20 cellular contexts compared by ENCODE assay signal in the genomic region with DNA sequence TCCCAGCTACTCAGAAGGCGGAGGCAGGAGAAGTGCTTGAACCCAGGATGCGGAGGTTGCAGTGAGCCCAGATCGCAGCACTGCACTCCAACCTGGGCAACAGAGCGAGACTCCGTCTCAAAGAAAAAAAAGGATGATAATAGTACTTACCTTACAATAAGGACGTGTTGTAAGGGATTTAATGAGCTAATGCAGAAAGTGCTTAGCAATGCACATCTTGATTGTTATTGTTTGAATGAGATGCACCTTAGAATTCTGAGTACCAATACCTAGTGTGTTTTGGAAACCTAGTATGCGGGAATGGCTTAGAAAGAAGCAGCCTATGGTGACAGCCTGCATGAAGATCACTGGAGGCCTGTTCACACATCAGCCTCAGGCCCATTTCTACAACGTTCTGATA. TPM values are rescaled to one million over a fixed set of nuclear protein-coding genes. Genes with fewer than 3 reads are reported as not detected.
A peak's percentile ranks its signal among the peaks of the same experiment; 100 is the strongest.
DNase-seq lines count a peak whose midpoint lies in the region; ATAC-seq and TF ChIP-seq lines count a peak whose summit lies in the region.
"Had no signal": no experiment of that assay in that cellular context is flagged by ENCODE, and none has a peak within 500 bp of the region (broad histone marks: within the 10 kb centered on the region; RNA-seq: fewer than 3 reads in every experiment).

No MANE protein-coding gene starts in this region.

- intact Hi-C loops in ascending aorta (cut with DNase I) = no loop called here

- CTCF ChIA-PET in activated CD8-positive, alpha-beta T cell treated with anti-CD3 and anti-CD28 coated beads, Interleukin-2, amount 10 ng/mL, durations not matched to agents 7 days and 5 days (lab: Charles Lee) = interaction anchor here (0.6 to 2.8 kb wide), 6 partner anchors 9 to 150 kb away, joined by 3 to 25 read pairs (median 4); partner anchors contain the start of gene IMP3

- in situ Hi-C loops in brain microvascular endothelial cell (cut with HindIII; ENCODE audit: low pct_ligation_motif_present, low sequenced_read_pairs) = no loop called here

- peaks cover 94% of the 10 kb centered on the region for H3K36me3 ChIP-seq in BLaER1
- H3K36me3 ChIP-seq in CD4-positive, CD25-positive, alpha-beta regulatory T cell (ENCODE audit: control insufficient read depth, insufficient read depth, low read length) = peaks cover 9% of the 10 kb centered on the region
- peaks cover 58 to 69% of the 10 kb centered on the region in 2 donors for H3K36me3 ChIP-seq in ascending aorta
- H3K36me3 ChIP-seq in brain microvascular endothelial cell (replicated peaks) = peaks cover 49% of the 10 kb centered on the region

- TF ChIP-seq CTCF in ascending aorta (IDR thresholded peaks at IDR 0.05) (no peak), brain microvascular endothelial cell (IDR thresholded peaks at IDR 0.05; ENCODE audit: low read depth, low read length, missing control alignments) (no peak)

- DNase-seq in CD4-positive, CD25-positive, alpha-beta regulatory T cell = no peak
- no peak for DNase-seq in activated CD8-positive, alpha-beta T cell treated with anti-CD3 and anti-CD28 coated beads, Interleukin-2, amount 10 ng/mL, durations not matched to agents 7 days and 5 days
- DNase-seq in immature natural killer cell (no peak), ascending aorta (ENCODE audit: low spot score in 2 of 2) (no peak), brain microvascular endothelial cell (no peak)
- DNase-seq: foreskin fibroblast; GM23248; hippocampal formation; naive B cell; NCI-H1417; NCI-H2171; NCI-H69; posterior cingulate gyrus; stimulated activated CD4-positive, alpha-beta T cell treated with anti-CD3 and anti-CD28 coated beads, Interleukin-2, amount 100 ng/mL, for 24 hours had no signal

- peak overlapping the region; percentile 38; the same call in 1 of the 2 replicates for H3K4me2 ChIP-seq in BLaER1

- POLR2A ChIA-PET in activated CD8-positive, alpha-beta T cell treated with anti-CD3 and anti-CD28 coated beads, Interleukin-2, amount 10 ng/mL, durations not matched to agents 7 days and 5 days (lab: Charles Lee) = interaction anchor here (0.9 to 4.0 kb wide), 8 partner anchors 9 to 155 kb away, joined by 4 to 33 read pairs (median 12); partner anchors contain the start of genes IMP3, PTPN9, SIN3A and SNUPN

- no peaks in the 10 kb centered on the region for H3K27me3 ChIP-seq in BLaER1
- no peaks in the 10 kb centered on the region for H3K27me3 ChIP-seq in CD4-positive, CD25-positive, alpha-beta regulatory T cell (ENCODE audit: control insufficient read depth, insufficient read depth, low read length)
- H3K27me3 ChIP-seq in ascending aorta = no peaks in the 10 kb centered on the region
- H3K27me3 ChIP-seq in brain microvascular endothelial cell (replicated peaks) = no peaks in the 10 kb centered on the region

- H3K27ac ChIP-seq in BLaER1 = no peak overlapping the region
- H3K27ac ChIP-seq in CD4-positive, CD25-positive, alpha-beta regulatory T cell (ENCODE audit: insufficient read depth, low read length, poor library complexity, severe bottlenecking) = peak overlapping the region; percentile 73
- H3K27ac ChIP-seq in ascending aorta = no peak overlapping the region
- no peak overlapping the region for H3K27ac ChIP-seq in brain microvascular endothelial cell
- H3K27ac ChIP-seq: GM23248, VCaP had no signal

- H3K4me3 ChIP-seq in BLaER1 = no peak overlapping the region
- H3K4me3 ChIP-seq in CD4-positive, CD25-positive, alpha-beta regulatory T cell (ENCODE audit: low read depth, low read length) = peak overlapping the region; percentile 63
- H3K4me3 ChIP-seq in ascending aorta = no peak overlapping the region
- H3K4me3 ChIP-seq in brain microvascular endothelial cell (ENCODE audit: low read depth, low read length) = no peak overlapping the region
- H3K4me3 ChIP-seq: GM23248 had no signal

- H3K27ac Mint-ChIP-seq in CD4-positive, CD25-positive, alpha-beta regulatory T cell = peak overlapping the region; percentile 96
- peak overlapping the region; percentile 96 for H3K27ac Mint-ChIP-seq in activated CD8-positive, alpha-beta T cell treated with anti-CD3 and anti-CD28 coated beads, Interleukin-2, amount 10 ng/mL, durations not matched to agents 7 days and 5 days
- H3K27ac Mint-ChIP-seq in immature natural killer cell = peak overlapping the region; percentile 72 to 92 (median 84)
- H3K27ac Mint-ChIP-seq: B cell had no signal

- H3K9me3 ChIP-seq in BLaER1 (no peaks in the 10 kb centered on the region), ascending aorta (no peaks in the 10 kb centered on the region)
- no peaks in the 10 kb centered on the region for H3K9me3 ChIP-seq in CD4-positive, CD25-positive, alpha-beta regulatory T cell (ENCODE audit: control insufficient read depth in 2 of 2, low read length in 2 of 2)

- H3K4me3 Mint-ChIP-seq in CD4-positive, CD25-positive, alpha-beta regulatory T cell = peak overlapping the region; percentile 18 to 81 (median 69)
- peak overlapping the region; percentile 63 for H3K4me3 Mint-ChIP-seq in activated CD8-positive, alpha-beta T cell treated with anti-CD3 and anti-CD28 coated beads, Interleukin-2, amount 10 ng/mL, durations not matched to agents 7 days and 5 days
- H3K4me3 Mint-ChIP-seq in immature natural killer cell = peak overlapping the region; percentile 67 to 81 (median 77)
- H3K4me3 Mint-ChIP-seq: B cell, naive B cell had no signal

- H3K4me1 Mint-ChIP-seq in CD4-positive, CD25-positive, alpha-beta regulatory T cell = peaks cover 5 to 44% (median 33%) of the 10 kb centered on the region in 4 donors
- peaks cover 50% of the 10 kb centered on the region for H3K4me1 Mint-ChIP-seq in activated CD8-positive, alpha-beta T cell treated with anti-CD3 and anti-CD28 coated beads, Interleukin-2, amount 10 ng/mL, durations not matched to agents 7 days and 5 days (ENCODE audit: low read depth)
- peaks cover 45 to 48% of the 10 kb centered on the region in 2 donors for H3K4me1 Mint-ChIP-seq in immature natural killer cell
- H3K4me1 Mint-ChIP-seq: B cell had no signal

- peaks cover 13% of the 10 kb centered on the region; the same call in 1 of the 2 replicates for H4K20me1 ChIP-seq in BLaER1

- no peak for ATAC-seq in CD4-positive, CD25-positive, alpha-beta regulatory T cell (ENCODE audit: low read depth in 2 of 2)
- no peak for ATAC-seq in activated CD8-positive, alpha-beta T cell treated with anti-CD3 and anti-CD28 coated beads, Interleukin-2, amount 10 ng/mL, durations not matched to agents 7 days and 5 days
- ATAC-seq in HG03460 (IDR thresholded peaks at IDR 0.05; ENCODE audit: unreplicated experiment) = no peak
- ATAC-seq in HG03175 (IDR thresholded peaks at IDR 0.05; ENCODE audit: unreplicated experiment) = no peak
- ATAC-seq: Right ventricle myocardium inferior had no signal

- H3K9me3 Mint-ChIP-seq in CD4-positive, CD25-positive, alpha-beta regulatory T cell = no peaks in the 10 kb centered on the region
- H3K9me3 Mint-ChIP-seq in activated CD8-positive, alpha-beta T cell treated with anti-CD3 and anti-CD28 coated beads, Interleukin-2, amount 10 ng/mL, durations not matched to agents 7 days and 5 days (ENCODE audit: insufficient read depth) = no peaks in the 10 kb centered on the region
- H3K9me3 Mint-ChIP-seq in immature natural killer cell = no peaks in the 10 kb centered on the region
- H3K9me3 Mint-ChIP-seq: naive B cell had no signal

- no peak overlapping the region for H3K9ac ChIP-seq in BLaER1
- H3K9ac ChIP-seq: GM23248 had no signal

- H3K4me1 ChIP-seq in BLaER1 (peaks cover 27% of the 10 kb centered on the region), ascending aorta (no peaks in the 10 kb centered on the region)
- peaks cover 35% of the 10 kb centered on the region for H3K4me1 ChIP-seq in CD4-positive, CD25-positive, alpha-beta regulatory T cell (ENCODE audit: control insufficient read depth, insufficient read depth, low read length, poor library complexity, severe bottlenecking)

- H3K36me3 Mint-ChIP-seq in CD4-positive, CD25-positive, alpha-beta regulatory T cell = peaks cover 34% of the 10 kb centered on the region
- H3K36me3 Mint-ChIP-seq in activated CD8-positive, alpha-beta T cell treated with anti-CD3 and anti-CD28 coated beads, Interleukin-2, amount 10 ng/mL, durations not matched to agents 7 days and 5 days (ENCODE audit: low read depth) = peaks cover 62% of the 10 kb centered on the region
- peaks cover 22 to 32% (median 23%) of the 10 kb centered on the region in 3 donors for H3K36me3 Mint-ChIP-seq in immature natural killer cell

- H3K27me3 Mint-ChIP-seq in CD4-positive, CD25-positive, alpha-beta regulatory T cell = no peaks in the 10 kb centered on the region
- no peaks in the 10 kb centered on the region for H3K27me3 Mint-ChIP-seq in activated CD8-positive, alpha-beta T cell treated with anti-CD3 and anti-CD28 coated beads, Interleukin-2, amount 10 ng/mL, durations not matched to agents 7 days and 5 days (ENCODE audit: low read depth)
- H3K27me3 Mint-ChIP-seq in immature natural killer cell (ENCODE audit: low read depth in 3 of 3) = peaks cover 0 to 2% (median 0%) of the 10 kb centered on the region in 3 donors
- H3K27me3 Mint-ChIP-seq: B cell, naive B cell had no signal

RNA-seq across cellular contexts. Expression of gene SNUPN, which starts 19.5 kb away (rescaled TPM):
- total RNA-seq in CD4-positive, CD25-positive, alpha-beta regulatory T cell = 13.8 TPM
- polyA plus RNA-seq in CD4-positive, CD25-positive, alpha-beta regulatory T cell = 10 to 100 TPM; 26.4 to 36.9 (median 31.1) TPM
- total RNA-seq in activated CD8-positive, alpha-beta T cell treated with anti-CD3 and anti-CD28 coated beads, Interleukin-2, amount 10 ng/mL, durations not matched to agents 7 days and 5 days = 10 to 100 TPM; 31.4 to 32.5 TPM
- polyA plus RNA-seq in immature natural killer cell = 10 to 100 TPM; 21.2 to 46.0 (median 31.5) TPM
- total RNA-seq in ascending aorta = 6.7 TPM

RNA-seq across cellular contexts. Expression of gene PTPN9, which starts 26.9 kb away (rescaled TPM):
- 24.7 TPM for total RNA-seq in CD4-positive, CD25-positive, alpha-beta regulatory T cell
- 10 to 100 TPM; 18.3 to 29.8 (median 23.3) TPM for polyA plus RNA-seq in CD4-positive, CD25-positive, alpha-beta regulatory T cell
- total RNA-seq in activated CD8-positive, alpha-beta T cell treated with anti-CD3 and anti-CD28 coated beads, Interleukin-2, amount 10 ng/mL, durations not matched to agents 7 days and 5 days = 10 to 100 TPM; 46.3 to 48.7 TPM
- polyA plus RNA-seq in immature natural killer cell = 10 to 100 TPM; 22.6 to 34.6 (median 31.2) TPM
- 7.1 TPM for total RNA-seq in ascending aorta

RNA-seq across cellular contexts. Expression of gene IMP3, which starts 34.0 kb away (rescaled TPM):
- 40.5 TPM for total RNA-seq in CD4-positive, CD25-positive, alpha-beta regulatory T cell
- 100 to 1,000 TPM; 216 to 303 (median 283) TPM for polyA plus RNA-seq in CD4-positive, CD25-positive, alpha-beta regulatory T cell
- total RNA-seq in activated CD8-positive, alpha-beta T cell treated with anti-CD3 and anti-CD28 coated beads, Interleukin-2, amount 10 ng/mL, durations not matched to agents 7 days and 5 days = 10 to 100 TPM; 97.9 to 99.1 TPM
- 100 to 1,000 TPM; 193 to 238 (median 221) TPM for polyA plus RNA-seq in immature natural killer cell
- 159 TPM for total RNA-seq in ascending aorta

RNA-seq across cellular contexts. Expression of gene SNX33, which starts 41.7 kb away (rescaled TPM):
- 2.1 TPM for total RNA-seq in CD4-positive, CD25-positive, alpha-beta regulatory T cell
- 1 to 10 TPM in 1 of 4 donors, under 1 TPM in 3; 0.03 to 1.0 (median 0.53) TPM for polyA plus RNA-seq in CD4-positive, CD25-positive, alpha-beta regulatory T cell
- total RNA-seq in activated CD8-positive, alpha-beta T cell treated with anti-CD3 and anti-CD28 coated beads, Interleukin-2, amount 10 ng/mL, durations not matched to agents 7 days and 5 days = under 1 TPM; 0.55 to 0.70 TPM
- 1 to 10 TPM in 1 of 3 donors, under 1 TPM in 2; 0.43 to 1.3 (median 0.51) TPM for polyA plus RNA-seq in immature natural killer cell
- 53.5 TPM for total RNA-seq in ascending aorta
